ENCODE assay signal across 15 cellular contexts in genomic region chr9:120514599-120514854, GRCh38.
A peak's percentile ranks its signal among the peaks of the same experiment; 100 is the strongest.
DNase-seq lines count a peak whose midpoint lies in the region; ATAC-seq and TF ChIP-seq lines count a peak whose summit lies in the region.
"Had no signal": no experiment of that assay in that cellular context is flagged by ENCODE, and none has a peak within 500 bp of the region (broad histone marks: within the 10 kb centered on the region; RNA-seq: fewer than 3 reads in every experiment).

No MANE protein-coding gene starts in this region.

- H3F3A ChIP-seq in PC-9 (ENCODE audit: insufficient read depth, low read depth), result no peaks in the 10 kb centered on the region

- CTCF ChIA-PET in MCF 10A (lab: Yijun Ruan, JAX) (no interaction called here), mammary epithelial cell (lab: Charles Lee; ENCODE audit: low non-redundant PET) (no interaction called here), PC-9 (lab: Charles Lee) (no interaction called here)

- H3K4me3 Mint-ChIP-seq in MCF 10A (ENCODE audit: unreplicated experiment) (no peak overlapping the region), glutamatergic neuron (ENCODE audit: unreplicated experiment) (no peak overlapping the region)
- H3K4me3 Mint-ChIP-seq: CD4-positive, alpha-beta memory T cell; HFFc6 had no signal

- peak overlapping the region; percentile 49 for H3K27ac Mint-ChIP-seq in MCF 10A (ENCODE audit: low read depth, unreplicated experiment)
- H3K27ac Mint-ChIP-seq in glutamatergic neuron (ENCODE audit: unreplicated experiment), result no peak overlapping the region
- H3K27ac Mint-ChIP-seq: HFFc6 had no signal

- H3K27me3 ChIP-seq in mammary epithelial cell (ENCODE audit: insufficient read depth, low read length) (no peaks in the 10 kb centered on the region), gastrocnemius medialis (no peaks in the 10 kb centered on the region), PC-9 (ENCODE audit: insufficient read depth, low read depth) (no peaks in the 10 kb centered on the region)

- dilution Hi-C loops in mammary epithelial cell (cut with HindIII; ENCODE audit: low sequenced_read_pairs), result no loop called here

- H3K9ac ChIP-seq in mammary epithelial cell (ENCODE audit: insufficient read depth, low read length), result no peak overlapping the region

- H3K9me3 Mint-ChIP-seq in MCF 10A (ENCODE audit: unreplicated experiment), result peaks cover 7% of the 10 kb centered on the region
- no peaks in the 10 kb centered on the region for H3K9me3 Mint-ChIP-seq in glutamatergic neuron (ENCODE audit: unreplicated experiment)

- H3K36me3 ChIP-seq in mammary epithelial cell (ENCODE audit: insufficient read depth, low read length), result peaks cover 11% of the 10 kb centered on the region
- peaks cover 0 to 35% of the 10 kb centered on the region in 2 donors for H3K36me3 ChIP-seq in gastrocnemius medialis
- H3K36me3 ChIP-seq in PC-9 (ENCODE audit: low read depth), result peaks cover 24% of the 10 kb centered on the region

- intact Hi-C loops in MCF 10A (cut with micrococcal nuclease), result no loop called here
- intact Hi-C loops in mammary epithelial cell (cut with micrococcal nuclease), result no loop called here
- intact Hi-C loops in gastrocnemius medialis (cut with DNase I; ENCODE audit: low total_unique reads), result no loop called here
- intact Hi-C loops in PC-9 (cut with micrococcal nuclease; ENCODE audit: unreplicated experiment), result no loop called here

- no peak overlapping the region for H3K27ac ChIP-seq in mammary epithelial cell (ENCODE audit: insufficient read depth, low read depth, low read length)
- peak overlapping the region; percentile 72 for H3K27ac ChIP-seq in epithelial cell of prostate
- H3K27ac ChIP-seq in gastrocnemius medialis, result peak overlapping the region; percentile 1 to 75 (median 30)
- no peak overlapping the region for H3K27ac ChIP-seq in PC-9

- no peak for TF ChIP-seq POLR2A in gastrocnemius medialis (IDR thresholded peaks at IDR 0.05)

- BruUV-seq in MCF 10A (replicated peaks; lab: Mats Ljungman, UMichigan) (no TSS peak), mammary epithelial cell (replicated peaks; lab: Mats Ljungman, UMichigan) (no TSS peak), PC-9 (replicated peaks; lab: Mats Ljungman, UMichigan) (no TSS peak)

- ATAC-seq in gastrocnemius medialis, result peak; percentile 31 to 75

- no peaks in the 10 kb centered on the region for H4K20me1 ChIP-seq in mammary epithelial cell (ENCODE audit: insufficient read depth, low read length)
- H4K20me1 ChIP-seq in PC-9 (ENCODE audit: insufficient read depth), result no peaks in the 10 kb centered on the region

- H3K4me3 ChIP-seq in mammary epithelial cell (replicated peaks in 1 of 3; ENCODE audit: insufficient read depth in 1 of 3, low read depth in 2 of 3, low read length in 3 of 3), result no peak overlapping the region
- no peak overlapping the region for H3K4me3 ChIP-seq in gastrocnemius medialis
- H3K4me3 ChIP-seq in PC-9, result no peak overlapping the region
- H3K4me3 ChIP-seq: HAP-1 had no signal

- H3K79me2 ChIP-seq in mammary epithelial cell (ENCODE audit: insufficient read depth, low read length) (no peaks in the 10 kb centered on the region), PC-9 (ENCODE audit: low read depth) (no peaks in the 10 kb centered on the region)

- TF ChIP-seq CTCF in MCF 10A (IDR thresholded peaks at IDR 0.05; ENCODE audit: unreplicated experiment) (no peak), mammary epithelial cell (conservative IDR thresholded peaks at IDR 0.05 in 1 of 2, IDR thresholded peaks at IDR 0.05 in 1 of 2; ENCODE audit: extremely low read depth in 1 of 2, insufficient read depth in 1 of 2, low read depth in 1 of 2, low read length in 2 of 2) (no peak), gastrocnemius medialis (IDR thresholded peaks at IDR 0.05 in 4 of 5, conservative IDR thresholded peaks at IDR 0.05 in 1 of 5) (no peak), glutamatergic neuron (IDR thresholded peaks at IDR 0.05; ENCODE audit: partially characterized antibody, unreplicated experiment) (no peak), PC-9 (conservative IDR thresholded peaks at IDR 0.05) (no peak)

- H3K4me2 ChIP-seq in mammary epithelial cell (ENCODE audit: insufficient read depth, low read depth, low read length) (no peak overlapping the region), PC-9 (no peak overlapping the region)

- H3K9me3 ChIP-seq in mammary epithelial cell (replicated peaks; ENCODE audit: insufficient read depth, low read length) (no peaks in the 10 kb centered on the region), gastrocnemius medialis (no peaks in the 10 kb centered on the region), PC-9 (ENCODE audit: insufficient read depth, low read depth) (no peaks in the 10 kb centered on the region)
- H3K9me3 ChIP-seq: HAP-1 had no signal

- H3K4me1 Mint-ChIP-seq in MCF 10A (ENCODE audit: insufficient read depth, unreplicated experiment) (peaks cover 17% of the 10 kb centered on the region), glutamatergic neuron (ENCODE audit: low read depth, unreplicated experiment) (peaks cover 2% of the 10 kb centered on the region)

- POLR2A ChIA-PET in MCF 10A (lab: Yijun Ruan, JAX) (interaction anchor here (2.8 kb wide), 1 partner anchor 18 kb away, joined by 9 read pairs; no protein-coding TSS in a partner anchor), PC-9 (lab: Charles Lee; ENCODE audit: unreplicated experiment) (no interaction called here)

- 100% methylated on average over 2 of the region's 2 CpGs for WGBS in mammary epithelial cell (ENCODE audit: low coverage, missing lambda C conversion rate)

- H3K36me3 Mint-ChIP-seq in MCF 10A (ENCODE audit: insufficient read depth, unreplicated experiment) (peaks cover 61% of the 10 kb centered on the region), glutamatergic neuron (ENCODE audit: unreplicated experiment) (peaks cover 4% of the 10 kb centered on the region)

- H3K9me2 ChIP-seq in PC-9 (ENCODE audit: insufficient read depth), result no peaks in the 10 kb centered on the region

- H3K27me3 Mint-ChIP-seq in MCF 10A (ENCODE audit: insufficient read depth, unreplicated experiment) (no peaks in the 10 kb centered on the region), glutamatergic neuron (ENCODE audit: unreplicated experiment) (peaks cover 5% of the 10 kb centered on the region)
- H3K27me3 Mint-ChIP-seq: CD4-positive, alpha-beta memory T cell had no signal

- DNase-seq in MCF 10A (ENCODE audit: unreplicated experiment) (no peak), mammary epithelial cell (no peak), epithelial cell of prostate (ENCODE audit: low read depth, low spot score) (no peak), gastrocnemius medialis (no peak), glutamatergic neuron (no peak), PC-9 (no peak)
- DNase-seq: Calu3; CD4-positive, alpha-beta memory T cell; COR-L47; DMS53; DMS79 treated with DMSO at 0.1 percent for 48 hours; GF-D8; GOT3; HFFc6 had no signal

- no peak overlapping the region for H2AFZ ChIP-seq in mammary epithelial cell (ENCODE audit: low read depth, low read length)
- H2AFZ ChIP-seq in PC-9, result no peak overlapping the region

- H3K4me1 ChIP-seq in mammary epithelial cell (ENCODE audit: insufficient read depth, low read length), result no peaks in the 10 kb centered on the region
- H3K4me1 ChIP-seq in gastrocnemius medialis, result peaks cover 8 to 13% of the 10 kb centered on the region in 2 donors
- H3K4me1 ChIP-seq in PC-9 (replicated peaks; ENCODE audit: insufficient read depth), result no peaks in the 10 kb centered on the region
- H3K4me1 ChIP-seq: HAP-1 had no signal

- in situ Hi-C loops in mammary epithelial cell (cut with MboI; ENCODE audit: low sequenced_read_pairs in 2 of 2) (no loop called here), gastrocnemius medialis (cut with MboI; ENCODE audit: low sequenced_read_pairs in 4 of 4) (no loop called here)

Comparison
In these comparisons a context has a peak if more than half of its experiments do, and no peak if none do; other contexts are left out.
1. H3K27ac ChIP-seq: peak in epithelial cell of prostate (single experiment) and gastrocnemius medialis (4 of 4); none in mammary epithelial cell (single experiment) and PC-9 (single experiment).